In genomic region chr12:64019654-64020053, GRCh38 we compare ENCODE assay signal across 23 cellular contexts.
DNase-seq lines count a peak whose midpoint lies in the region; ATAC-seq, FAIRE-seq and TF ChIP-seq lines count a peak whose summit lies in the region.
"Had no signal": no experiment of that assay in that cellular context is flagged by ENCODE, and none has a peak within 500 bp of the region (broad histone marks: within the 10 kb centered on the region; RNA-seq: fewer than 3 reads in every experiment).

No MANE protein-coding gene starts in this region.

- H3K4me2 ChIP-seq in IMR-90 (ENCODE audit: low read depth, low read length) = no peak overlapping the region
- H3K4me2 ChIP-seq in K562 (ENCODE audit: insufficient read depth, low read length) = no peak overlapping the region
- H3K4me2 ChIP-seq: A549; BLaER1 treated with 17β-estradiol and CSF1 and Interleukin-3, amounts not matched to agents 10 nM and 100 nM had no signal

- H3K36me3 ChIP-seq in breast epithelium (no peaks in the 10 kb centered on the region), IMR-90 (ENCODE audit: control insufficient read depth, insufficient read depth, low read length) (peaks cover 25% of the 10 kb centered on the region), K562 (ENCODE audit: control insufficient read depth, insufficient read depth, low read length) (no peaks in the 10 kb centered on the region)
- H3K36me3 ChIP-seq: BLaER1 treated with 17β-estradiol and CSF1 and Interleukin-3, amounts not matched to agents 10 nM and 100 nM had no signal

- H4K20me1 ChIP-seq in IMR-90 (ENCODE audit: insufficient read depth, low read length) = no peaks in the 10 kb centered on the region
- H4K20me1 ChIP-seq in K562 (replicated peaks; ENCODE audit: control insufficient read depth, insufficient read depth, low read length) = no peaks in the 10 kb centered on the region
- H4K20me1 ChIP-seq: BLaER1 treated with 17β-estradiol and CSF1 and Interleukin-3, amounts not matched to agents 10 nM and 100 nM had no signal

- peaks cover 3% of the 10 kb centered on the region; the same call in 1 of the 2 replicates for H3K9me1 ChIP-seq in IMR-90 (ENCODE audit: insufficient read depth, low read length)
- H3K9me1 ChIP-seq in K562 (ENCODE audit: control insufficient read depth, insufficient read depth, low read length) = no peaks in the 10 kb centered on the region

- H3K79me1 ChIP-seq in IMR-90 (ENCODE audit: low read depth in 1 of 2, low read length in 2 of 2) = peaks cover 59 to 68% of the 10 kb centered on the region in 2 experiments

- FAIRE-seq in H54 (lab: Jason Lieb, UNC) = peak; percentile 53
- no peak for FAIRE-seq in K562 (lab: Jason Lieb, UNC)
- no peak for FAIRE-seq in GM12891 (lab: Jason Lieb, UNC)
- FAIRE-seq: A549, D721Med, G401.6, GM12892, GM18507 had no signal

- H2AFZ ChIP-seq in IMR-90 (replicated peaks; ENCODE audit: low read length, poor library complexity) = no peak overlapping the region
- H2AFZ ChIP-seq in K562 (ENCODE audit: low read depth, low read length) = no peak overlapping the region

- H3K9me3 ChIP-seq in breast epithelium (no peaks in the 10 kb centered on the region), IMR-90 (ENCODE audit: control insufficient read depth, insufficient read depth, low read length) (no peaks in the 10 kb centered on the region), K562 (replicated peaks; ENCODE audit: control insufficient read depth, insufficient read depth, low read depth, low read length) (no peaks in the 10 kb centered on the region)
- H3K9me3 ChIP-seq: A549; BLaER1 treated with 17β-estradiol and CSF1 and Interleukin-3, amounts not matched to agents 10 nM and 100 nM; Caco-2 had no signal

- no peak overlapping the region for H3K14ac ChIP-seq in IMR-90 (replicated peaks; ENCODE audit: low read depth, low read length)

- intact Hi-C loops in MCF 10A (cut with micrococcal nuclease) (no loop called here), breast epithelium (cut with DNase I; ENCODE audit: low total_unique reads) (no loop called here), IMR-90 (cut with micrococcal nuclease) (loop anchor here (10.0 kb wide), 1 partner anchor 165 kb away; no protein-coding TSS in a partner anchor), K562 (cut with micrococcal nuclease) (no loop called here)

- no peaks in the 10 kb centered on the region for H3K4me1 ChIP-seq in breast epithelium
- peaks cover 3% of the 10 kb centered on the region; the same call in 1 of the 2 replicates for H3K4me1 ChIP-seq in IMR-90 (ENCODE audit: control insufficient read depth, insufficient read depth, low read length)
- no peaks in the 10 kb centered on the region for H3K4me1 ChIP-seq in K562 (replicated peaks in 1 of 2; ENCODE audit: control insufficient read depth in 2 of 2, insufficient read depth in 2 of 2, low read length in 2 of 2)
- H3K4me1 ChIP-seq: BLaER1 treated with 17β-estradiol and CSF1 and Interleukin-3, amounts not matched to agents 10 nM and 100 nM; Caco-2 had no signal

- H3K9ac ChIP-seq in IMR-90 (ENCODE audit: low read depth, low read length) (no peak overlapping the region), K562 (ENCODE audit: insufficient read depth in 1 of 2, low read depth in 2 of 2, low read length in 2 of 2) (no peak overlapping the region)
- H3K9ac ChIP-seq: BLaER1 treated with 17β-estradiol and CSF1 and Interleukin-3, amounts not matched to agents 10 nM and 100 nM had no signal

- H3K27me3 ChIP-seq in breast epithelium (no peaks in the 10 kb centered on the region), IMR-90 (ENCODE audit: control insufficient read depth, insufficient read depth, low read length) (no peaks in the 10 kb centered on the region), K562 (ENCODE audit: control insufficient read depth in 2 of 2, insufficient read depth in 2 of 2, low read length in 2 of 2) (0 out of 5 replicates have a peak, but pooled peaks cover 0 to 3% of the 10 kb centered on the region in 2 experiments)
- H3K27me3 ChIP-seq: BLaER1 treated with 17β-estradiol and CSF1 and Interleukin-3, amounts not matched to agents 10 nM and 100 nM had no signal

- H2BK120ac ChIP-seq in IMR-90 (ENCODE audit: low read depth, low read length) = no peak overlapping the region

- CTCF ChIA-PET in MCF 10A (lab: Yijun Ruan, JAX) (interaction anchor here (1.6 kb wide), 1 partner anchor 175 kb away, joined by 5 read pairs; the partner anchor contains the start of gene SRGAP1), IMR-90 (lab: Yijun Ruan, JAX) (interaction anchor here (1.0 kb wide), 1 partner anchor 162 kb away, joined by 4 read pairs; no protein-coding TSS in a partner anchor), K562 (lab: Yijun Ruan, JAX; ENCODE audit: low intra/inter-chr PET ratio) (no interaction called here)

- no peak overlapping the region for H3K56ac ChIP-seq in IMR-90 (ENCODE audit: extremely low read depth, insufficient read depth, low read length)

- TF ChIP-seq RAD21 in IMR-90 (IDR thresholded peaks at IDR 0.05; ENCODE audit: low read length) (no peak), K562 (CRISPR knock-in tag; conservative IDR thresholded peaks at IDR 0.05 in 1 of 2, IDR thresholded peaks at IDR 0.05 in 1 of 2) (no peak)

- no peaks in the 10 kb centered on the region for H3K9me3 Mint-ChIP-seq in MCF 10A (ENCODE audit: unreplicated experiment)
- H3K9me3 Mint-ChIP-seq: CD4-positive, alpha-beta T cell; CD8-positive, alpha-beta T cell had no signal

- no TSS peak for BruUV-seq in MCF 10A (replicated peaks; lab: Mats Ljungman, UMichigan)
- BruUV-seq in IMR-90 (replicated peaks; lab: Mats Ljungman, UMichigan) = no TSS peak
- BruUV-seq in K562 (replicated peaks; lab: Mats Ljungman, UMichigan) = no TSS peak

- no peaks in the 10 kb centered on the region for H3K27me3 Mint-ChIP-seq in MCF 10A (ENCODE audit: insufficient read depth, unreplicated experiment)
- H3K27me3 Mint-ChIP-seq: B cell; CD4-positive, alpha-beta T cell had no signal

- in situ Hi-C loops in IMR-90 (cut with MboI; ENCODE audit: low sequenced_read_pairs) (no loop called here), K562 (cut with MboI) (no loop called here)

- H2AK5ac ChIP-seq in IMR-90 (ENCODE audit: low read depth, low read length) = no peak overlapping the region

- dilution Hi-C loops in IMR-90 (cut with HindIII; ENCODE audit: low sequenced_read_pairs, unreplicated experiment) = no loop called here

- no peak overlapping the region for H2BK5ac ChIP-seq in IMR-90 (ENCODE audit: low read depth, low read length, poor library complexity, severe bottlenecking)

- H3K4me3 Mint-ChIP-seq in MCF 10A (ENCODE audit: unreplicated experiment) = no peak overlapping the region
- H3K4me3 Mint-ChIP-seq: B cell; CD4-positive, alpha-beta T cell; CD8-positive, alpha-beta T cell had no signal

- TF ChIP-seq CTCF in MCF 10A (IDR thresholded peaks at IDR 0.05; ENCODE audit: unreplicated experiment) (no peak), breast epithelium (IDR thresholded peaks at IDR 0.05) (no peak), IMR-90 (conservative IDR thresholded peaks at IDR 0.05; ENCODE audit: low read depth, low read length) (no peak), K562 (IDR thresholded peaks at IDR 0.05 in 2 of 3, conservative IDR thresholded peaks at IDR 0.05 in 1 of 3; ENCODE audit: insufficient read depth in 2 of 3, low read depth in 1 of 3, low read length in 3 of 3) (no peak)

- H3K23ac ChIP-seq in IMR-90 (ENCODE audit: low read depth, low read length) = no peak overlapping the region

- no peak overlapping the region for H3K18ac ChIP-seq in IMR-90 (ENCODE audit: low read depth, low read length)

- H2BK20ac ChIP-seq in IMR-90 (ENCODE audit: low read depth, low read length) = no peak overlapping the region

- H3K27ac Mint-ChIP-seq in MCF 10A (ENCODE audit: low read depth, unreplicated experiment) = peak overlapping the region; percentile 46
- H3K27ac Mint-ChIP-seq: B cell; CD4-positive, alpha-beta T cell; CD8-positive, alpha-beta T cell had no signal

- no peak overlapping the region for H2AK9ac ChIP-seq in IMR-90 (replicated peaks; ENCODE audit: low read depth, low read length, poor library complexity)

- no peak overlapping the region for H4K8ac ChIP-seq in IMR-90 (ENCODE audit: low read depth in 2 of 2, low read length in 2 of 2)

- no peak overlapping the region for H2BK15ac ChIP-seq in IMR-90 (ENCODE audit: low read depth, low read length)

- peaks cover 15% of the 10 kb centered on the region for H3K4me1 Mint-ChIP-seq in MCF 10A (ENCODE audit: insufficient read depth, unreplicated experiment)
- H3K4me1 Mint-ChIP-seq: B cell had no signal

- no peak for ATAC-seq in IMR-90 (ENCODE audit: low read depth)
- ATAC-seq in K562 = no peak
- no peak for ATAC-seq in left lobe of liver
- ATAC-seq: A549; CD8-positive, alpha-beta T cell had no signal

- POLR2A ChIA-PET in MCF 10A (lab: Yijun Ruan, JAX) (interaction anchor here (1.2 kb wide), 1 partner anchor 19 kb away, joined by 3 read pairs; no protein-coding TSS in a partner anchor), IMR-90 (lab: Charles Lee; ENCODE audit: unreplicated experiment) (no interaction called here), K562 (lab: Yijun Ruan, JAX) (no interaction called here)

- TF ChIP-seq EP300 in K562 (IDR thresholded peaks at IDR 0.05; ENCODE audit: low read length) = no peak

- peaks cover 65% of the 10 kb centered on the region for H3K36me3 Mint-ChIP-seq in MCF 10A (ENCODE audit: insufficient read depth, unreplicated experiment)
- H3K36me3 Mint-ChIP-seq: CD8-positive, alpha-beta T cell had no signal

- no peaks in the 10 kb centered on the region for H3K79me2 ChIP-seq in K562 (ENCODE audit: control insufficient read depth, insufficient read depth, low read length)

- H3K4me3 ChIP-seq in breast epithelium (no peak overlapping the region), IMR-90 (ENCODE audit: insufficient read depth, low read depth, low read length) (no peak overlapping the region), K562 (no peak overlapping the region)
- H3K4me3 ChIP-seq: A549; BLaER1 treated with 17β-estradiol and CSF1 and Interleukin-3, amounts not matched to agents 10 nM and 100 nM had no signal

- no peak for TF ChIP-seq POLR2A in breast epithelium (IDR thresholded peaks at IDR 0.05)
- no peak for TF ChIP-seq POLR2A in H54 (IDR thresholded peaks at IDR 0.05; ENCODE audit: low read depth, low read length)
- no peak for TF ChIP-seq POLR2A in IMR-90 (IDR thresholded peaks at IDR 0.05; ENCODE audit: low read depth, low read length)
- TF ChIP-seq POLR2A in K562 (conservative IDR thresholded peaks at IDR 0.05) = no peak
- no peak for TF ChIP-seq POLR2A in GM12891 (IDR thresholded peaks at IDR 0.05; ENCODE audit: low read depth, low read length)

- H4K5ac ChIP-seq in IMR-90 (ENCODE audit: low read depth, low read length) = no peak overlapping the region

- H3K27ac ChIP-seq in breast epithelium = no peak overlapping the region
- no peak overlapping the region for H3K27ac ChIP-seq in IMR-90 (ENCODE audit: insufficient read depth, low read length)
- H3K27ac ChIP-seq in K562 (ENCODE audit: extremely low read depth, low read depth, low read length) = no peak overlapping the region
- H3K27ac ChIP-seq: 22Rv1; A549; BLaER1 treated with 17β-estradiol and CSF1 and Interleukin-3, amounts not matched to agents 10 nM and 100 nM; C4-2B had no signal

- no peak overlapping the region for H3K4ac ChIP-seq in IMR-90 (ENCODE audit: low read depth, low read length)

- no peak overlapping the region for H4K91ac ChIP-seq in IMR-90 (ENCODE audit: insufficient read depth, low read depth, low read length)

- WGBS in IMR-90 (ENCODE audit: extremely low coverage in 2 of 2, insufficient read length in 1 of 2), 2 experiments = no CpG with 5 or more reads among the region's 1 CpG
- 0% methylated on average over 1 of the region's 1 CpG for WGBS in K562 (ENCODE audit: insufficient coverage, low coverage, missing lambda C conversion rate)

- DNase-seq in MCF 10A (ENCODE audit: unreplicated experiment) = no peak
- no peak for DNase-seq in breast epithelium (ENCODE audit: low spot score in 2 of 2)
- DNase-seq in H54 (ENCODE audit: insufficient read length, low spot score) = no peak
- DNase-seq in IMR-90 = no peak
- no peak for DNase-seq in K562 (ENCODE audit: extremely low read depth in 1 of 4, low spot score in 3 of 4)
- DNase-seq in left lobe of liver (ENCODE audit: low spot score) = no peak
- no peak for DNase-seq in GM12891 (ENCODE audit: insufficient read length, low spot score)
- DNase-seq: AML-193; Caco-2; Calu3; CD4-positive, alpha-beta T cell; CD8-positive, alpha-beta T cell; DMS79 treated with DMSO at 0.1 percent for 48 hours; GF-D8 had no signal
